In genomic region chr1:25586181-25586588, GRCh38 we compare ENCODE assay signal across 26 cellular contexts. TPM values are rescaled to one million over a fixed set of nuclear protein-coding genes. Genes with fewer than 3 reads are reported as not detected.
DNase-seq lines count a peak whose midpoint lies in the region; ATAC-seq, FAIRE-seq and TF ChIP-seq lines count a peak whose summit lies in the region.
"Had no signal": no experiment of that assay in that cellular context is flagged by ENCODE, and none has a peak within 500 bp of the region (broad histone marks: within the 10 kb centered on the region; RNA-seq: fewer than 3 reads in every experiment).

No MANE protein-coding gene starts in this region.

- no peaks in the 10 kb centered on the region for H3K36me3 ChIP-seq in HEK293 (ENCODE audit: control insufficient read depth in 2 of 2, insufficient read depth in 1 of 2, low read length in 2 of 2)
- no peaks in the 10 kb centered on the region for H3K36me3 ChIP-seq in GM12878 (ENCODE audit: control insufficient read depth in 2 of 2, insufficient read depth in 2 of 2, low read length in 1 of 2)
- H3K36me3 ChIP-seq in CD8-positive, alpha-beta memory T cell (ENCODE audit: insufficient read depth, low read length), result no peaks in the 10 kb centered on the region
- H3K36me3 ChIP-seq: lower lobe of right lung, upper lobe of left lung had no signal

- H3K4me1 Mint-ChIP-seq in CD8-positive, alpha-beta memory T cell, result peaks cover 27 to 37% (median 30%) of the 10 kb centered on the region in 3 donors

- H3K36me3 Mint-ChIP-seq in CD8-positive, alpha-beta memory T cell, result peaks cover 0 to 3% (median 0%) of the 10 kb centered on the region in 3 donors
- H3K36me3 Mint-ChIP-seq: CD14-positive monocyte; naive thymus-derived CD8-positive, alpha-beta T cell had no signal

- no peak overlapping the region for H3K4me2 ChIP-seq in GM12878 (ENCODE audit: control insufficient read depth, insufficient read depth)

- BruUV-seq in GM12878 (replicated peaks; lab: Mats Ljungman, UMichigan), result no TSS peak

- H3K27ac ChIP-seq in HEK293 (ENCODE audit: extremely low read depth, low read depth, low read length), result no peak overlapping the region
- no peak overlapping the region for H3K27ac ChIP-seq in GM12878 (ENCODE audit: control insufficient read depth, insufficient read depth)
- H3K27ac ChIP-seq in CD8-positive, alpha-beta memory T cell (ENCODE audit: low read depth, low read length), result no peak overlapping the region
- H3K27ac ChIP-seq: lower lobe of right lung, upper lobe of left lung had no signal

- no peak overlapping the region for H2AFZ ChIP-seq in GM12878 (ENCODE audit: control insufficient read depth, low read depth, low read length)

- H3K9me3 Mint-ChIP-seq in CD8-positive, alpha-beta memory T cell, result no peaks in the 10 kb centered on the region
- H3K9me3 Mint-ChIP-seq: activated naive CD4-positive, alpha-beta T cell treated with anti-CD3 and anti-CD28 coated beads for 36 hours; central memory CD8-positive, alpha-beta T cell; naive thymus-derived CD8-positive, alpha-beta T cell had no signal

- RAD21 ChIA-PET in GM12878 (lab: Charles Lee; ENCODE audit: unreplicated experiment), result no interaction called here

- no peak overlapping the region for H3K4me3 Mint-ChIP-seq in CD8-positive, alpha-beta memory T cell
- H3K4me3 Mint-ChIP-seq: activated naive CD4-positive, alpha-beta T cell treated with anti-CD3 and anti-CD28 coated beads for 36 hours; CD14-positive monocyte; central memory CD8-positive, alpha-beta T cell; naive thymus-derived CD8-positive, alpha-beta T cell; T-helper 17 cell had no signal

- no peak for FAIRE-seq in GM12878 (lab: Jason Lieb, UNC)
- peak; percentile 66 for FAIRE-seq in urothelium cell line (lab: Jason Lieb, UNC)
- FAIRE-seq: GM12892 had no signal

- no peaks in the 10 kb centered on the region; a peak in 1 of 4 replicates for H3K27me3 ChIP-seq in GM12878 (replicated peaks in 1 of 2; ENCODE audit: control insufficient read depth in 2 of 2, insufficient read depth in 2 of 2, low read length in 1 of 2)
- H3K27me3 ChIP-seq in CD8-positive, alpha-beta memory T cell (ENCODE audit: insufficient read depth, low read length, poor library complexity, severe bottlenecking), result no peaks in the 10 kb centered on the region
- H3K27me3 ChIP-seq: upper lobe of left lung had no signal

- no peak for TF ChIP-seq EP300 in GM12878 (IDR thresholded peaks at IDR 0.05; ENCODE audit: borderline replicate concordance in 1 of 2, control insufficient read depth in 1 of 2, low read depth in 2 of 2, low read length in 2 of 2)

- TF ChIP-seq POLR2A in GM12878 (IDR thresholded peaks at IDR 0.05; ENCODE audit: low read depth, low read length), result no peak

- no peak overlapping the region for H3K4me3 ChIP-seq in HEK293 (ENCODE audit: low read depth, low read length)
- H3K4me3 ChIP-seq in GM12878, result no peak overlapping the region
- H3K4me3 ChIP-seq in CD8-positive, alpha-beta memory T cell (ENCODE audit: low read length), result no peak overlapping the region
- H3K4me3 ChIP-seq: lower lobe of right lung, upper lobe of left lung had no signal

- CTCF ChIA-PET in HEK293 (lab: Yijun Ruan, JAX), result interaction anchor here (1.5 kb wide), 1 partner anchor 13 kb away, joined by 3 read pairs; no protein-coding TSS in a partner anchor
- CTCF ChIA-PET in GM12878 (lab: Yijun Ruan, JAX), result no interaction called here
- CTCF ChIA-PET in CD8-positive, alpha-beta memory T cell (lab: Charles Lee), result no interaction called here

- intact Hi-C loops in GM12878 (cut with micrococcal nuclease; ENCODE audit: unreplicated experiment), result no loop called here

- 94% methylated on average over 16 of the region's 16 CpGs for WGBS in GM12878 (ENCODE audit: insufficient coverage, insufficient replicate concordance, low lambda C conversion rate, missing lambda C conversion rate)

- TF ChIP-seq RAD21 in GM12878 (IDR thresholded peaks at IDR 0.05; ENCODE audit: insufficient read depth, low read depth, low read length), result no peak

- no peaks in the 10 kb centered on the region for H3K4me1 ChIP-seq in HEK293 (ENCODE audit: control insufficient read depth, insufficient read depth, low read length)
- H3K4me1 ChIP-seq in GM12878 (ENCODE audit: control insufficient read depth, insufficient read depth, low read length), result peaks cover 9% of the 10 kb centered on the region; the same call in 1 of the 2 replicates
- peaks cover 22% of the 10 kb centered on the region for H3K4me1 ChIP-seq in CD8-positive, alpha-beta memory T cell (ENCODE audit: insufficient read depth, low read length)

- no peak for TF ChIP-seq CTCF in HEK293 (tag by site-specific recombination; IDR thresholded peaks at IDR 0.05)
- TF ChIP-seq CTCF in GM12878 (IDR thresholded peaks at IDR 0.05 in 2 of 3, conservative IDR thresholded peaks at IDR 0.05 in 1 of 3; ENCODE audit: control insufficient read depth in 2 of 3, extremely low read depth in 1 of 3, insufficient read depth in 1 of 3, low read depth in 3 of 3, low read length in 3 of 3), result no peak

- no peak for ATAC-seq in GM12878
- ATAC-seq: activated CD4-positive, CD25-positive, alpha-beta regulatory T cell treated with anti-CD3 and anti-CD28 coated beads, Interleukin-2, amount 50 U/mL, for 24 hours; esophagus mucosa; HCT116; lower lobe of right lung; naive thymus-derived CD8-positive, alpha-beta T cell; T-helper 17 cell had no signal

- no peaks in the 10 kb centered on the region for H3K79me2 ChIP-seq in GM12878 (ENCODE audit: control insufficient read depth, insufficient read depth, low read length)

- POLR2A ChIA-PET in HEK293 (lab: Yijun Ruan, JAX), result no interaction called here
- POLR2A ChIA-PET in GM12878 (lab: Charles Lee), result no interaction called here
- POLR2A ChIA-PET in CD8-positive, alpha-beta memory T cell (lab: Charles Lee), result interaction anchor here (0.9 kb wide), 1 partner anchor 11 kb away, joined by 3 read pairs; no protein-coding TSS in a partner anchor

- no peaks in the 10 kb centered on the region for H3K9me3 ChIP-seq in HEK293 (ENCODE audit: control insufficient read depth, insufficient read depth, low read depth, low read length)
- no peaks in the 10 kb centered on the region for H3K9me3 ChIP-seq in GM12878 (replicated peaks; ENCODE audit: control insufficient read depth, insufficient read depth, low read length)
- H3K9me3 ChIP-seq in CD8-positive, alpha-beta memory T cell (ENCODE audit: low read length), result no peaks in the 10 kb centered on the region
- H3K9me3 ChIP-seq: lower lobe of right lung, upper lobe of left lung had no signal

- no peaks in the 10 kb centered on the region; the same call in 1 of the 2 replicates for H4K20me1 ChIP-seq in GM12878 (ENCODE audit: control insufficient read depth, insufficient read depth)

- in situ Hi-C loops in GM12878 (cut with MboI), result no loop called here

- no peak overlapping the region for H3K9ac ChIP-seq in GM12878 (ENCODE audit: control insufficient read depth, insufficient read depth, low read length)

- peaks cover 0 to 3% of the 10 kb centered on the region in 2 donors for H3K27me3 Mint-ChIP-seq in CD8-positive, alpha-beta memory T cell
- H3K27me3 Mint-ChIP-seq: naive thymus-derived CD8-positive, alpha-beta T cell; T-helper 17 cell had no signal

- no peak for DNase-seq in GM12878 (ENCODE audit: low read depth, low spot score)
- DNase-seq in islet precursor cell, result peak; percentile 94
- DNase-seq in urothelium cell line (ENCODE audit: low spot score), result no peak
- DNase-seq in stimulated activated CD4-positive, alpha-beta T cell treated with anti-CD3 and anti-CD28 coated beads, Interleukin-15, amount 100 ng/mL, for 24 hours, result no peak
- DNase-seq in DMS114 treated with DMSO at 0.1 percent for 48 hours (lab: John Stamatoyannopoulos, UW; ENCODE audit: unreplicated experiment), result no peak
- no peak for DNase-seq in CD8-positive, alpha-beta memory T cell
- DNase-seq: activated CD4-positive, alpha-beta T cell treated with anti-CD3 and anti-CD28 coated beads, Interleukin-2, amount 50 U/mL, for 48 hours; activated naive CD4-positive, alpha-beta T cell treated with anti-CD3 and anti-CD28 coated beads for 36 hours; activated T-cell treated with anti-CD3 and anti-CD28 coated beads, Interleukin-2, amount 50 U/mL, for 48 hours; Calu3; head of caudate nucleus; kidney glomerular epithelial cell; lower lobe of right lung; naive thymus-derived CD8-positive, alpha-beta T cell; NCI-H2107; NCI-H774; stimulated activated naive CD4-positive, alpha-beta T cell; T-helper 17 cell had no signal

- H3K27ac Mint-ChIP-seq in CD8-positive, alpha-beta memory T cell, result peak overlapping the region in 4 of 8 donors; percentile 33 to 85 (median 40)
- H3K27ac Mint-ChIP-seq: activated naive CD4-positive, alpha-beta T cell treated with anti-CD3 and anti-CD28 coated beads for 36 hours; T-helper 17 cell had no signal

- SMC1A ChIA-PET in GM12878 (lab: Charles Lee; ENCODE audit: uncharacterized antibody, unreplicated experiment), result no interaction called here

RNA-seq across cellular contexts. Expression of gene MAN1C1, which starts 30.4 kb away (rescaled TPM):
- 0.58 and 0.88 TPM in 2 replicates for total RNA-seq in GM12878 (2013; cell fraction: nucleolus; rRNA removed)
- total RNA-seq in GM12878 (2014; rRNA removed) (0.23 TPM in 1 of 2 replicates, not detected in the other), GM12878 (2014; rRNA removed; fragmentation: Illumina TruSeq; extraction: Trizol) (0.09 and 0.22 TPM in 2 replicates), GM12878 (2021) (0.19 and 0.21 TPM in 2 replicates)
- not detected for polyA plus RNA-seq in GM12878 (2011; ENCODE audit: low read depth)
- polyA plus RNA-seq in GM12878 (2011; rRNA removed) (0.35 and 0.38 TPM in 2 replicates), GM12878 (2014; fragmentation: Illumina TruSeq; extraction: Trizol) (0.12 TPM in 1 of 2 replicates, not detected in the other), GM12878 (2014; fragmentation: Nextera tagmentation; extraction: Ambion mirVana) (not detected), GM12878 (2014; rRNA removed) (0.18 and 0.56 TPM in 2 replicates), GM12878 (2016; fragmentation: Nextera tagmentation; extraction: Ambion mirVana) (under 1 TPM in 1 of 2 experiments, not detected in 1; 0.15 TPM)
- polyA plus RNA-seq in GM12878 (2011; cell fraction: cytosol; rRNA removed), result 0.64 and 0.70 TPM in 2 replicates
- 1.0 and 1.1 TPM in 2 replicates for polyA plus RNA-seq in GM12878 (2011; cell fraction: nucleus; rRNA removed)
- 0.16 and 0.29 TPM in 2 replicates for polyA plus RNA-seq in GM12878 (2012)
- 0.46 and 0.80 TPM in 2 replicates for polyA minus RNA-seq in GM12878 (2011; rRNA and poly(A)+ RNA removed)
- 0.62 TPM in 1 of 2 replicates, not detected in the other for polyA minus RNA-seq in GM12878 (2011; cell fraction: cytosol; rRNA and poly(A)+ RNA removed)
- polyA minus RNA-seq in GM12878 (2011; cell fraction: nucleus; rRNA and poly(A)+ RNA removed), result 0.24 and 0.29 TPM in 2 replicates
- 1 to 10 TPM; 2.8 to 3.6 TPM for total RNA-seq in CD8-positive, alpha-beta memory T cell
- polyA plus RNA-seq in CD8-positive, alpha-beta memory T cell, result 5.6 TPM

RNA-seq across cellular contexts. Expression of gene LDLRAP1, which starts 42.8 kb away (rescaled TPM):
- total RNA-seq in GM12878 (2013; cell fraction: nucleolus; rRNA removed), result 14.1 and 14.8 TPM in 2 replicates
- total RNA-seq in GM12878 (2014; rRNA removed) (14.4 and 18.0 TPM in 2 replicates), GM12878 (2014; rRNA removed; fragmentation: Illumina TruSeq; extraction: Trizol) (13.6 and 21.1 TPM in 2 replicates), GM12878 (2021) (32.5 and 37.6 TPM in 2 replicates)
- 3.4 TPM for polyA plus RNA-seq in GM12878 (2011; ENCODE audit: low read depth)
- polyA plus RNA-seq in GM12878 (2011; rRNA removed) (9.5 and 13.9 TPM in 2 replicates), GM12878 (2014; fragmentation: Illumina TruSeq; extraction: Trizol) (16.6 and 23.0 TPM in 2 replicates), GM12878 (2014; fragmentation: Nextera tagmentation; extraction: Ambion mirVana) (1 to 10 TPM in 1 of 2 experiments, under 1 TPM in 1; 0.43 to 3.0 TPM), GM12878 (2014; rRNA removed) (25.8 and 31.6 TPM in 2 replicates), GM12878 (2016; fragmentation: Nextera tagmentation; extraction: Ambion mirVana) (10 to 100 TPM; 27.7 to 33.8 TPM)
- 18.8 and 20.3 TPM in 2 replicates for polyA plus RNA-seq in GM12878 (2011; cell fraction: cytosol; rRNA removed)
- polyA plus RNA-seq in GM12878 (2011; cell fraction: nucleus; rRNA removed), result 46.2 and 46.4 TPM in 2 replicates
- 8.5 and 9.9 TPM in 2 replicates for polyA plus RNA-seq in GM12878 (2012)
- polyA minus RNA-seq in GM12878 (2011; rRNA and poly(A)+ RNA removed), result 10.7 and 14.4 TPM in 2 replicates
- 4.7 and 9.9 TPM in 2 replicates for polyA minus RNA-seq in GM12878 (2011; cell fraction: cytosol; rRNA and poly(A)+ RNA removed)
- polyA minus RNA-seq in GM12878 (2011; cell fraction: nucleus; rRNA and poly(A)+ RNA removed), result 6.2 and 12.9 TPM in 2 replicates
- 10 to 100 TPM; 21.1 to 22.0 TPM for total RNA-seq in CD8-positive, alpha-beta memory T cell
- 302 TPM for polyA plus RNA-seq in CD8-positive, alpha-beta memory T cell

Comparison
In these comparisons a context has a peak if more than half of its experiments do, and no peak if none do; other contexts are left out.
1. Of the 9 proteins assayed by ChIP-seq in both HEK293 and GM12878: peak only in HEK293: none; only in GM12878: PBX3; in both: none; in neither: 8.